28 cellular contexts compared by ENCODE assay signal in the genomic region with DNA sequence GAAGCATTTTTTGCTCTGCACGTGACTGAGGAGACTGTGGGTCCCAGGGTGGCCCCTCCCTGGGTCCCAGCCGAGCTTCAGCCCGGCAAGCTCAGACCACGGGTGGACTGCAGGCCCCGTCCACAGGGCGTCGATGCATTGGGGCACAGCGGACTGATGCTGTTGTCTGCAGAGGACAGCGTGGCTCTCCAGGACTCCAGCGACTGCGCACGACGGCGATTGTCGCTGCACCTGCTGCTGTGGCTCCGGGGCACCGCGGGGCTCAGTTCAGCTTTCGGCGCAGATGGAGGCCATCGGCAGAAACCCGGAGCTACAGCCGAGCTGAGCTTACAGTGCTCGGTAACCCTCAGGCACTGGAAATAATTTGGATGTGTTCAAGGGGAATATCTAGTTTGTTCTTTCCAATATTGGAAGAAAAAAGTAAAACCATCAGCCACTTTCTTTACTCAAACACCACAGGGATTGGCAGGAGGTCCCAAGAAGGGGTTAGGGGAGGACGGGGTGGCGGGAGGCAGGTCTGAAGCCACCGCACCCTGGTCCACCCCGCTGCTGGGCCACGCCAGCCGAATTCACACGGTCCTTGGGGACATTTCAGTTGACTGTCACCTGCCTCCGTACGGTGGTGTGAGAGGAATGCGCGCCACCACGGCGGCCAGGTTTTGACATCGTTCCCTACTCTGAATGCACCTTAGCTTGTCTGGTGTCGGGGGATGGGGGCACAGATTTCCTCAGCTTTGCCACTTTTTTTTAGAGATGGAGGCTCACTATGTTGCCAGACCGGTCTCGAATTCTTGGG.
"Had no signal": no experiment of that assay in that cellular context is flagged by ENCODE, and none has a peak within 500 bp of the region (broad histone marks: within the 10 kb centered on the region; RNA-seq: fewer than 3 reads in every experiment).

No MANE protein-coding gene starts in this region.

- H3K9me3 ChIP-seq: ascending aorta, breast epithelium, colonic mucosa had no signal

- ATAC-seq: activated CD4-positive, alpha-beta T cell treated with anti-CD3 and anti-CD28 coated beads for 36 hours; activated CD8-positive, alpha-beta memory T cell treated with anti-CD3 and anti-CD28 coated beads, Interleukin-2, amount 10 ng/mL, durations not matched to agents 7 days and 5 days; activated CD8-positive, alpha-beta T cell treated with anti-CD3 and anti-CD28 coated beads, Interleukin-2, amount 10 ng/mL, durations not matched to agents 7 days and 5 days had no signal

- H3K4me3 ChIP-seq: ascending aorta, breast epithelium, cardiac muscle cell, colonic mucosa had no signal

- H3K36me3 ChIP-seq: breast epithelium, cardiac muscle cell, colonic mucosa had no signal

- H3K27me3 ChIP-seq: ascending aorta, breast epithelium, cardiac muscle cell, colonic mucosa had no signal

- DNase-seq: activated CD4-positive, alpha-beta memory T cell treated with anti-CD3 and anti-CD28 coated beads for 36 hours; activated CD4-positive, alpha-beta T cell treated with anti-CD3 and anti-CD28 coated beads for 36 hours; activated CD4-positive, alpha-beta T cell treated with anti-CD3 and anti-CD28 coated beads, Interleukin-2, amount 10 ng/mL, durations not matched to agents 24 days and 14 days; activated CD4-positive, CD25-positive, alpha-beta regulatory T cell; activated CD4-positive, CD25-positive, alpha-beta regulatory T cell treated with anti-CD3 and anti-CD28 coated beads, Interleukin-2, amount 50 U/mL, for 72 hours; activated CD8-positive, alpha-beta memory T cell treated with anti-CD3 and anti-CD28 coated beads, Interleukin-2, amount 10 ng/mL, durations not matched to agents 7 days and 5 days; activated CD8-positive, alpha-beta memory T cell treated with anti-CD3 and anti-CD28 coated beads, Interleukin-2, amount 50 U/mL, for 4 hours; activated CD8-positive, alpha-beta T cell treated with anti-CD3 and anti-CD28 coated beads, Interleukin-2, amount 10 ng/mL, durations not matched to agents 7 days and 5 days; activated gamma-delta T cell treated with Interleukin-2 at 50 U/mL for 16 hours; activated naive CD4-positive, alpha-beta T cell treated with anti-CD3 and anti-CD28 coated beads, Interleukin-2, amount 50 U/mL, for 16 hours; activated naive CD4-positive, alpha-beta T cell treated with Interleukin-2 at 50 U/mL for 16 hours; activated naive CD8-positive, alpha-beta T cell treated with anti-CD3 and anti-CD28 coated beads, Interleukin-2, amount 10 ng/mL, durations not matched to agents 7 days and 5 days; activated T-cell treated with anti-CD3 and anti-CD28 coated beads, Interleukin-2, amount 50 U/mL, for 1 hour; activated T-cell treated with anti-CD3 and anti-CD28 coated beads, Interleukin-2, amount 50 U/mL, for 48 hours; central memory CD4-positive, alpha-beta T cell; cerebellar nuclear complex; colonic mucosa; effector CD8-positive, alpha-beta T cell; foreskin fibroblast; head of caudate nucleus; T-helper 2 cell had no signal

- FAIRE-seq: endometrium, endothelial cell of umbilical vein, frontal cortex had no signal

- H3K4me1 ChIP-seq: ascending aorta, breast epithelium, colonic mucosa had no signal

- H3K27ac ChIP-seq: ascending aorta, breast epithelium, cardiac muscle cell, colonic mucosa, epithelial cell of prostate had no signal
